Comparison of ENCODE assay signal across 19 cellular contexts in genomic region chr13:66305960-66306617, GRCh38.
A peak's percentile ranks its signal among the peaks of the same experiment; 100 is the strongest.
DNase-seq lines count a peak whose midpoint lies in the region; FAIRE-seq and TF ChIP-seq lines count a peak whose summit lies in the region.
"Had no signal": no experiment of that assay in that cellular context is flagged by ENCODE, and none has a peak within 500 bp of the region (broad histone marks: within the 10 kb centered on the region; RNA-seq: fewer than 3 reads in every experiment).

No MANE protein-coding gene starts in this region.

- H3K18ac ChIP-seq in mesendoderm (ENCODE audit: low read length), result no peak overlapping the region

- H3K27me3 ChIP-seq in mesendoderm (ENCODE audit: insufficient read depth, low read length, poor library complexity), result no peaks in the 10 kb centered on the region
- H3K27me3 ChIP-seq: BE2C, Peyer's patch had no signal

- H3K9me3 ChIP-seq in OCI-LY7 (ENCODE audit: low read length), result no peaks in the 10 kb centered on the region
- H3K9me3 ChIP-seq: BE2C, Peyer's patch, SK-N-SH had no signal

- no peak overlapping the region for H3K23ac ChIP-seq in mesendoderm (ENCODE audit: low read length)

- H3K56ac ChIP-seq in mesendoderm (ENCODE audit: low read length), result no peak overlapping the region

- H4K20me1 ChIP-seq in OCI-LY7 (ENCODE audit: insufficient read depth, low read length), result no peaks in the 10 kb centered on the region

- peak; percentile 40 for FAIRE-seq in GM19239 (lab: Jason Lieb, UNC)
- FAIRE-seq: D721Med had no signal

- no peak overlapping the region for H4K5ac ChIP-seq in mesendoderm (ENCODE audit: low read length)

- H3K79me1 ChIP-seq in mesendoderm (ENCODE audit: low read length), result no peaks in the 10 kb centered on the region

- H2BK120ac ChIP-seq in mesendoderm (ENCODE audit: low read depth, low read length), result no peak overlapping the region

- H3K9me2 ChIP-seq in OCI-LY7 (ENCODE audit: insufficient read depth, low read length), result no peaks in the 10 kb centered on the region
- H3K9me2 ChIP-seq: SK-N-SH had no signal

- no peaks in the 10 kb centered on the region for H3K79me2 ChIP-seq in OCI-LY7 (ENCODE audit: insufficient read depth, low read depth, low read length)
- no peaks in the 10 kb centered on the region for H3K79me2 ChIP-seq in mesendoderm (ENCODE audit: control insufficient read depth, insufficient read depth, low read length)

- TF ChIP-seq CTCF in OCI-LY7 (conservative IDR thresholded peaks at IDR 0.05; ENCODE audit: low read length), result no peak

- intact Hi-C loops in OCI-LY7 (cut with micrococcal nuclease; ENCODE audit: unreplicated experiment), result no loop called here

- CTCF ChIA-PET in OCI-LY7 (lab: Charles Lee; ENCODE audit: unreplicated experiment), result no interaction called here

- peak overlapping the region; percentile 21 for H3K4me3 ChIP-seq in OCI-LY7 (ENCODE audit: low read depth, low read length, poor library complexity, severe bottlenecking)
- no peak overlapping the region for H3K4me3 ChIP-seq in mesendoderm (ENCODE audit: low read length)
- H3K4me3 ChIP-seq: Peyer's patch had no signal

- H3K27ac ChIP-seq in OCI-LY7 (ENCODE audit: low read depth, low read length, poor library complexity, severe bottlenecking), result no peak overlapping the region
- no peak overlapping the region for H3K27ac ChIP-seq in mesendoderm (ENCODE audit: low read depth, low read length)
- H3K27ac ChIP-seq: Peyer's patch had no signal

- POLR2A ChIA-PET in OCI-LY7 (lab: Charles Lee), result interaction anchor here (0.7 to 1.6 kb wide), 4 partner anchors 15 to 132 kb away, joined by 3 to 4 read pairs (median 3); no protein-coding TSS in a partner anchor

- H2BK15ac ChIP-seq in mesendoderm (replicated peaks; ENCODE audit: low read depth), result no peak overlapping the region

- H3K4me1 ChIP-seq in OCI-LY7 (ENCODE audit: insufficient read depth, low read length, poor library complexity, severe bottlenecking) (peaks cover 8% of the 10 kb centered on the region), mesendoderm (ENCODE audit: control insufficient read depth, low read depth, low read length) (no peaks in the 10 kb centered on the region)
- H3K4me1 ChIP-seq: Peyer's patch had no signal

- peak overlapping the region; percentile 73 for H2AFZ ChIP-seq in OCI-LY7 (ENCODE audit: low read length)

- no peak overlapping the region for H4K8ac ChIP-seq in mesendoderm (ENCODE audit: low read depth, low read length)

- H2AK5ac ChIP-seq in mesendoderm (ENCODE audit: low read length), result no peak overlapping the region

- no peak overlapping the region for H2BK5ac ChIP-seq in mesendoderm (ENCODE audit: low read length)

- H3K36me3 ChIP-seq in OCI-LY7 (ENCODE audit: insufficient read depth, low read length) (no peaks in the 10 kb centered on the region), mesendoderm (ENCODE audit: control insufficient read depth, insufficient read depth, low read length) (no peaks in the 10 kb centered on the region)
- H3K36me3 ChIP-seq: BE2C, Peyer's patch had no signal

- H3K4ac ChIP-seq in mesendoderm (ENCODE audit: low read depth, low read length), result no peak overlapping the region

- H3K4me2 ChIP-seq in OCI-LY7 (ENCODE audit: low read length) (peak overlapping the region; percentile 51), mesendoderm (ENCODE audit: low read length) (no peak overlapping the region)
- H3K4me2 ChIP-seq: SK-N-SH had no signal

- BruUV-seq in OCI-LY7 (replicated peaks; lab: Mats Ljungman, UMichigan), result no TSS peak

- H3K9ac ChIP-seq in mesendoderm (ENCODE audit: low read length), result no peak overlapping the region
- H3K9ac ChIP-seq: SK-N-SH had no signal

- DNase-seq in GM19239 (ENCODE audit: insufficient read length, low spot score), result no peak
- DNase-seq in NAMALWA (ENCODE audit: low spot score), result peak; percentile 43
- DNase-seq in OCI-LY7 (ENCODE audit: low spot score), result no peak
- DNase-seq in mesendoderm, result no peak
- DNase-seq in hepatic stellate cell (ENCODE audit: low spot score), result no peak
- DNase-seq in activated CD4-positive, alpha-beta T cell treated with anti-CD3 and anti-CD28 coated beads, Interleukin-2, amount 50 U/mL, for 48 hours, result no peak
- DNase-seq in ureter (ENCODE audit: low spot score), result no peak
- DNase-seq: BE2C; CD8-positive, alpha-beta T cell; DMS79; GOT3; NCI-H1694 treated with DMSO at 0.1 percent for 48 hours; NCI-H2107; NCI-H345; NCI-H526; Peyer's patch; Right ventricle myocardium superior; SK-N-SH had no signal

- WGBS in mesendoderm (ENCODE audit: extremely low coverage, insufficient coverage, low lambda C conversion rate), result no CpG with 5 or more reads among the region's 5 CpGs
